13 cellular contexts compared by ENCODE assay signal in genomic region chr5:132771559-132771998, GRCh38. TPM values are rescaled to one million over a fixed set of nuclear protein-coding genes. Genes with fewer than 3 reads are reported as not detected.
A peak's percentile ranks its signal among the peaks of the same experiment; 100 is the strongest.
DNase-seq lines count a peak whose midpoint lies in the region; ATAC-seq and TF ChIP-seq lines count a peak whose summit lies in the region.
"Had no signal": no experiment of that assay in that cellular context is flagged by ENCODE, and none has a peak within 500 bp of the region (broad histone marks: within the 10 kb centered on the region; RNA-seq: fewer than 3 reads in every experiment).

No MANE protein-coding gene starts in this region.

- peak overlapping the region; percentile 65 for H3K27ac Mint-ChIP-seq in osteocyte (ENCODE audit: unreplicated experiment)
- H3K27ac Mint-ChIP-seq: CD4-positive, CD25-positive, alpha-beta regulatory T cell had no signal

- H3K36me3 ChIP-seq in adipocyte (ENCODE audit: control insufficient read depth, insufficient read depth, low read length, severe bottlenecking), result no peaks in the 10 kb centered on the region
- no peaks in the 10 kb centered on the region for H3K36me3 ChIP-seq in BE2C
- H3K36me3 ChIP-seq: tibial nerve, WERI-Rb-1 had no signal

- no peaks in the 10 kb centered on the region for H3K27me3 ChIP-seq in adipocyte (replicated peaks; ENCODE audit: control insufficient read depth, insufficient read depth, low read length)
- no peaks in the 10 kb centered on the region for H3K27me3 ChIP-seq in BE2C
- H3K27me3 ChIP-seq: tibial nerve had no signal

- H3K4me1 Mint-ChIP-seq in osteocyte (ENCODE audit: unreplicated experiment), result peaks cover 47% of the 10 kb centered on the region

- DNase-seq in AG20443 (ENCODE audit: low spot score) (peak; percentile 82), adipocyte (ENCODE audit: low read depth) (peak; percentile 50), glomerular endothelial cell (ENCODE audit: extremely low read depth, low read depth, low spot score) (peak; percentile 16), osteocyte (ENCODE audit: extremely low spot score, unreplicated experiment) (no peak), DMS 273 treated with DMSO at 0.1 percent for 48 hours (lab: John Stamatoyannopoulos, UW) (no peak), NCI-H446 (lab: John Stamatoyannopoulos, UW) (no peak), BE2C (no peak), left colon (no peak)
- DNase-seq: CD4-positive, CD25-positive, alpha-beta regulatory T cell; NCI-H524 treated with DMSO at 0.1 percent for 48 hours; WERI-Rb-1 had no signal

- H3K36me3 Mint-ChIP-seq in osteocyte (ENCODE audit: unreplicated experiment), result no peaks in the 10 kb centered on the region
- H3K36me3 Mint-ChIP-seq: CD4-positive, CD25-positive, alpha-beta regulatory T cell had no signal

- TF ChIP-seq CTCF in osteocyte (IDR thresholded peaks at IDR 0.05), result no peak
- no peak for TF ChIP-seq CTCF in BE2C (IDR thresholded peaks at IDR 0.05; ENCODE audit: low read depth, low read length)

- H3K4me1 ChIP-seq in adipocyte (ENCODE audit: control insufficient read depth, insufficient read depth, low read length), result peaks cover 52% of the 10 kb centered on the region
- peaks cover 22% of the 10 kb centered on the region for H3K4me1 ChIP-seq in BE2C

- H3K4me3 ChIP-seq in adipocyte (ENCODE audit: low read length) (no peak overlapping the region), BE2C (ENCODE audit: low read depth, low read length) (no peak overlapping the region)
- H3K4me3 ChIP-seq: tibial nerve had no signal

- H3K9me3 Mint-ChIP-seq in osteocyte (ENCODE audit: unreplicated experiment), result no peaks in the 10 kb centered on the region
- H3K9me3 Mint-ChIP-seq: CD4-positive, CD25-positive, alpha-beta regulatory T cell had no signal

- no peak overlapping the region for H3K9ac ChIP-seq in adipocyte (ENCODE audit: low read length)

- H3K4me3 Mint-ChIP-seq in osteocyte (ENCODE audit: unreplicated experiment), result no peak overlapping the region

- H3K27me3 Mint-ChIP-seq in osteocyte (ENCODE audit: unreplicated experiment), result no peaks in the 10 kb centered on the region

- intact Hi-C loops in left colon (cut with DNase I, micrococcal nuclease), result no loop called here

- no peak for ATAC-seq in left colon

- H3K9me3 ChIP-seq in adipocyte (ENCODE audit: control insufficient read depth, low read length), result no peaks in the 10 kb centered on the region
- H3K9me3 ChIP-seq in BE2C, result no peaks in the 10 kb centered on the region
- H3K9me3 ChIP-seq: tibial nerve had no signal

RNA-seq across cellular contexts. Expression of gene SEPTIN8, which starts 5.5 kb away (rescaled TPM):
- total RNA-seq in glomerular endothelial cell (60.4 and 65.0 TPM in 2 replicates), osteocyte (57.9 and 60.2 TPM in 2 replicates), left colon (10 to 100 TPM; 58.7 to 59.6 TPM)
- 34.7 TPM for polyA plus RNA-seq in BE2C (2012; ENCODE audit: insufficient read depth, insufficient read length, low read depth)

RNA-seq across cellular contexts. Expression of gene CCNI2, which starts 24.4 kb away (rescaled TPM):
- total RNA-seq in glomerular endothelial cell (not detected in 2 replicates), osteocyte (not detected in 2 replicates), left colon (10 to 100 TPM; 11.4 to 13.4 TPM)
- polyA plus RNA-seq in BE2C (2012; ENCODE audit: insufficient read depth, insufficient read length, low read depth), result 3.1 TPM
- total RNA-seq: H4, tibial nerve had no signal

RNA-seq across cellular contexts. Expression of gene KIF3A, which starts 34.2 kb away (rescaled TPM):
- total RNA-seq in glomerular endothelial cell, result 7.1 and 13.7 TPM in 2 replicates
- total RNA-seq in osteocyte, result 15.3 and 21.9 TPM in 2 replicates
- 5.9 TPM for polyA plus RNA-seq in BE2C (2012; ENCODE audit: insufficient read depth, insufficient read length, low read depth)
- 1 to 10 TPM; 3.9 to 6.1 TPM for total RNA-seq in left colon

RNA-seq across cellular contexts. Expression of gene SOWAHA, which starts 41.5 kb away (rescaled TPM):
- total RNA-seq in glomerular endothelial cell, result not detected in 2 replicates
- total RNA-seq in osteocyte, result not detected in 2 replicates
- not detected for polyA plus RNA-seq in BE2C (2012; ENCODE audit: insufficient read depth, insufficient read length, low read depth)
- total RNA-seq in left colon, result 10 to 100 TPM; 36.0 to 38.8 TPM
- total RNA-seq: CD4-positive, CD25-positive, alpha-beta regulatory T cell had no signal
- polyA plus RNA-seq: CD4-positive, CD25-positive, alpha-beta regulatory T cell had no signal

RNA-seq across cellular contexts. Expression of gene SHROOM1, which starts 58.9 kb away (rescaled TPM):
- total RNA-seq in glomerular endothelial cell (12.1 and 18.2 TPM in 2 replicates), osteocyte (3.2 and 4.5 TPM in 2 replicates), left colon (10 to 100 TPM; 49.4 to 53.4 TPM)
- polyA plus RNA-seq in BE2C (2012; ENCODE audit: insufficient read depth, insufficient read length, low read depth), result 1.9 TPM
- polyA plus RNA-seq: CD4-positive, CD25-positive, alpha-beta regulatory T cell had no signal

Comparison
In these comparisons a context has a peak if more than half of its experiments do, and no peak if none do; other contexts are left out.
1. DNase-seq: peak in AG20443 (single experiment), adipocyte (single experiment) and glomerular endothelial cell (single experiment); none in osteocyte (single experiment), DMS 273 treated with DMSO at 0.1 percent for 48 hours (single experiment), NCI-H446 (0 of 2), BE2C (single experiment) and left colon (0 of 2).
2. RNA of gene CCNI2, which starts 24.4 kb away (total RNA-seq): 11.4 to 13.4 TPM in left colon; not detected in osteocyte and not detected in glomerular endothelial cell; every median in the first group is over 10 times any median in the second.